2 cellular contexts compared by ENCODE assay signal in the genomic region with DNA sequence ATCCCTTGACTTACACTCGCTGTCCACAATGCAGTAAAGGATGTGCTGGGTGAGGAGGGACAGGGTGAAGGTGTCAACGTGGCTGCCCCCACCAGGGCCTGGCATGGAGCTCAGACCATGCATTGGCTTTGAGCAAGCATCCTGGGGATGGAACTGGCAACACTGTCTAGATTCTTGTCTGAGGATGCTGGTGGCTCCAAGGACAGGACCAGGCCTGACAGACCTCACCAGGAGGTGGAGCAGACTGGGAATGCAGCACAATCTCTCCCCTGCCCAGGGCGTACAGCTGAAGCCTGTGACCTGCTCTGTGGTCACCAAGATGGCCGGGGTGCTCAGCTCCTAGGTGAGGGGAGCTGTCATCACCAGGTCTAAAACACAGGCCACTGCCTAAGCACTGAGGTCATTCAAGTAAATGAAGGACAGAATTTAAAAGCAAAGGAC.
TF ChIP-seq lines count a peak whose summit lies in the region.

No MANE protein-coding gene starts in this region.

TF ChIP-seq in WTC11, 78 proteins besides CTCF, POLR2A, EP300 and RAD21 (continues in another document):
- TF ChIP-seq CREB1 (CRISPR knock-in tag; IDR thresholded peaks at IDR 0.05) (no peak), PREB (CRISPR knock-in tag; IDR thresholded peaks at IDR 0.05; ENCODE audit: borderline replicate concordance) (no peak), ZNF423 (CRISPR knock-in tag; IDR thresholded peaks at IDR 0.05) (no peak), AR (CRISPR knock-in tag; IDR thresholded peaks at IDR 0.05) (no peak), PRRX2 (CRISPR knock-in tag; IDR thresholded peaks at IDR 0.05) (no peak)
- TF ChIP-seq, protein P1, sequence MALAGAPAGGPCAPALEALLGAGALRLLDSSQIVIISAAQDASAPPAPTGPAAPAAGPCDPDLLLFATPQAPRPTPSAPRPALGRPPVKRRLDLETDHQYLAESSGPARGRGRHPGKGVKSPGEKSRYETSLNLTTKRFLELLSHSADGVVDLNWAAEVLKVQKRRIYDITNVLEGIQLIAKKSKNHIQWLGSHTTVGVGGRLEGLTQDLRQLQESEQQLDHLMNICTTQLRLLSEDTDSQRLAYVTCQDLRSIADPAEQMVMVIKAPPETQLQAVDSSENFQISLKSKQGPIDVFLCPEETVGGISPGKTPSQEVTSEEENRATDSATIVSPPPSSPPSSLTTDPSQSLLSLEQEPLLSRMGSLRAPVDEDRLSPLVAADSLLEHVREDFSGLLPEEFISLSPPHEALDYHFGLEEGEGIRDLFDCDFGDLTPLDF (CRISPR knock-in tag; IDR thresholded peaks at IDR 0.05): no peak
- TF ChIP-seq, protein P2, sequence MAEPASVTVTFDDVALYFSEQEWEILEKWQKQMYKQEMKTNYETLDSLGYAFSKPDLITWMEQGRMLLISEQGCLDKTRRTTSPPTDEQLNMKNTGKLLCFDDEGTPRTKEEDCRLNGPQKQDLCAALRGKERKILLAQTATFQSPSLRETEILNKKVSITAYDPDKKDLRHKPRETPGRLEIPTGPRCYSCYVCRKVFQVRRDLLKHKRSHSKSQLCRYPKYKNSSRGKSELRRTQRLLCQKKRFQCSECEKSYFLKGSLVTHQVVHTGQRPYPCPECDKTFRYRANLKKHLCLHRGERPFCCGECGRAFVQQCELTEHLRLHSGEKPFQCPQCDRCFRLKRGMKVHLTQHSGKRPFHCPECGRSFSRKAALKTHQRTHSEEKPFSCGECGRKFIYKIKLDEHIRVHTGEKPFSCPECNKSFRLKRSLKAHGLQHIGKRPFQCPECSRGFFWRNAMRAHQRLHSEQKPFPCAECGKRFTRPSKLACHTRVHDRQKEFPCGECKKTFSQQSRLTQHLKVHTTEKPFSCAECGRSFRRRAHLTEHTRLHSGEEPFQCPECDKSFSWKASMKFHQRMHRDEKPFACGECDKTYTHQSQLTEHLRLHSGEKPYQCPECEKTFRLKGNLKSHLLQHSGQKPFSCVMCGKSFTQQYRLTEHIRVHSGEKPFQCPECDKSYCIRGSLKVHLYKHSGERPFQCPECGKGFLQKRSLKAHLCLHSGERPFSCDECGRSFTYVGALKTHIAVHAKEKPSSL (CRISPR knock-in tag; conservative IDR thresholded peaks at IDR 0.05): no peak
- TF ChIP-seq, protein P3, sequence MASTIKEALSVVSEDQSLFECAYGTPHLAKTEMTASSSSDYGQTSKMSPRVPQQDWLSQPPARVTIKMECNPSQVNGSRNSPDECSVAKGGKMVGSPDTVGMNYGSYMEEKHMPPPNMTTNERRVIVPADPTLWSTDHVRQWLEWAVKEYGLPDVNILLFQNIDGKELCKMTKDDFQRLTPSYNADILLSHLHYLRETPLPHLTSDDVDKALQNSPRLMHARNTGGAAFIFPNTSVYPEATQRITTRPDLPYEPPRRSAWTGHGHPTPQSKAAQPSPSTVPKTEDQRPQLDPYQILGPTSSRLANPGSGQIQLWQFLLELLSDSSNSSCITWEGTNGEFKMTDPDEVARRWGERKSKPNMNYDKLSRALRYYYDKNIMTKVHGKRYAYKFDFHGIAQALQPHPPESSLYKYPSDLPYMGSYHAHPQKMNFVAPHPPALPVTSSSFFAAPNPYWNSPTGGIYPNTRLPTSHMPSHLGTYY (CRISPR knock-in tag; IDR thresholded peaks at IDR 0.05): no peak
- TF ChIP-seq, protein P4, sequence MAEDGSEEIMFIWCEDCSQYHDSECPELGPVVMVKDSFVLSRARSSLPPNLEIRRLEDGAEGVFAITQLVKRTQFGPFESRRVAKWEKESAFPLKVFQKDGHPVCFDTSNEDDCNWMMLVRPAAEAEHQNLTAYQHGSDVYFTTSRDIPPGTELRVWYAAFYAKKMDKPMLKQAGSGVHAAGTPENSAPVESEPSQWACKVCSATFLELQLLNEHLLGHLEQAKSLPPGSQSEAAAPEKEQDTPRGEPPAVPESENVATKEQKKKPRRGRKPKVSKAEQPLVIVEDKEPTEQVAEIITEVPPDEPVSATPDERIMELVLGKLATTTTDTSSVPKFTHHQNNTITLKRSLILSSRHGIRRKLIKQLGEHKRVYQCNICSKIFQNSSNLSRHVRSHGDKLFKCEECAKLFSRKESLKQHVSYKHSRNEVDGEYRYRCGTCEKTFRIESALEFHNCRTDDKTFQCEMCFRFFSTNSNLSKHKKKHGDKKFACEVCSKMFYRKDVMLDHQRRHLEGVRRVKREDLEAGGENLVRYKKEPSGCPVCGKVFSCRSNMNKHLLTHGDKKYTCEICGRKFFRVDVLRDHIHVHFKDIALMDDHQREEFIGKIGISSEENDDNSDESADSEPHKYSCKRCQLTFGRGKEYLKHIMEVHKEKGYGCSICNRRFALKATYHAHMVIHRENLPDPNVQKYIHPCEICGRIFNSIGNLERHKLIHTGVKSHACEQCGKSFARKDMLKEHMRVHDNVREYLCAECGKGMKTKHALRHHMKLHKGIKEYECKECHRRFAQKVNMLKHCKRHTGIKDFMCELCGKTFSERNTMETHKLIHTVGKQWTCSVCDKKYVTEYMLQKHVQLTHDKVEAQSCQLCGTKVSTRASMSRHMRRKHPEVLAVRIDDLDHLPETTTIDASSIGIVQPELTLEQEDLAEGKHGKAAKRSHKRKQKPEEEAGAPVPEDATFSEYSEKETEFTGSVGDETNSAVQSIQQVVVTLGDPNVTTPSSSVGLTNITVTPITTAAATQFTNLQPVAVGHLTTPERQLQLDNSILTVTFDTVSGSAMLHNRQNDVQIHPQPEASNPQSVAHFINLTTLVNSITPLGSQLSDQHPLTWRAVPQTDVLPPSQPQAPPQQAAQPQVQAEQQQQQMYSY (CRISPR knock-in tag; IDR thresholded peaks at IDR 0.05): no peak

TF ChIP-seq in HepG2, 621 proteins besides CTCF, POLR2A, EP300 and RAD21:
- TF ChIP-seq NRL (CRISPR knock-in tag; IDR thresholded peaks at IDR 0.05; ENCODE audit: borderline replicate concordance) (peak; percentile 42; the same call in 1 of the 2 replicates), HOMEZ (CRISPR knock-in tag; IDR thresholded peaks at IDR 0.05; ENCODE audit: low read depth) (no peak), RXRA (CRISPR knock-in tag; IDR thresholded peaks at IDR 0.05) (no peak), MLLT10 (CRISPR knock-in tag; IDR thresholded peaks at IDR 0.05) (no peak), RBM22 (optimal IDR thresholded peaks at IDR 0.05; ENCODE audit: low read length) (peak; percentile 91)
- TF ChIP-seq, protein P5, sequence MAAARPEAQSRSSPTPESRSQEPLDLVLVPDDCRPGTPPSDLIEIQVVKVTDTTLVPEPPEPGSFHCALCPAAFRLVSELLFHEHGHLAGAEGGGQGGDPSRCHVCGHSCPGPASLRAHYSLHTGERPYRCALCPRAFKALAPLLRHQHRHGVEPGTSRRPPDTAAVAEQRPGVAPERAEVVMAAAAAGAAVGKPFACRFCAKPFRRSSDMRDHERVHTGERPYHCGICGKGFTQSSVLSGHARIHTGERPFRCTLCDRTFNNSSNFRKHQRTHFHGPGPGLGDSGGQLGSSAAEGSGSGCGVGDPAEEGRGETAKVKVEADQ (CRISPR knock-in tag; IDR thresholded peaks at IDR 0.05; ENCODE audit: borderline replicate concordance): no peak
